8 cellular contexts compared by ENCODE assay signal in genomic region chr1:27153927-27154358, GRCh38. TPM values are rescaled to one million over a fixed set of nuclear protein-coding genes. Genes with fewer than 3 reads are reported as not detected.
DNase-seq lines count a peak whose midpoint lies in the region; ATAC-seq and TF ChIP-seq lines count a peak whose summit lies in the region.

No MANE protein-coding gene starts in this region.

- H3K27me3 Mint-ChIP-seq in IgD-negative memory B cell (no peaks in the 10 kb centered on the region), chondrocyte (ENCODE audit: low read depth) (no peaks in the 10 kb centered on the region), naive B cell (no peaks in the 10 kb centered on the region)

- H3K4me1 Mint-ChIP-seq in IgD-negative memory B cell (peaks cover 36 to 48% (median 38%) of the 10 kb centered on the region in 3 donors), chondrocyte (ENCODE audit: low read depth) (peaks cover 56% of the 10 kb centered on the region), naive B cell (peaks cover 42 to 62% (median 62%) of the 10 kb centered on the region in 3 donors)

- ATAC-seq in naive B cell (ENCODE audit: low read depth in 2 of 2) = no peak

- H3K9me3 Mint-ChIP-seq in IgD-negative memory B cell (no peaks in the 10 kb centered on the region), chondrocyte (ENCODE audit: low read depth) (no peaks in the 10 kb centered on the region), naive B cell (peaks cover 0 to 3% (median 0%) of the 10 kb centered on the region in 7 donors)

- H3K36me3 Mint-ChIP-seq in IgD-negative memory B cell (no peaks in the 10 kb centered on the region), chondrocyte (ENCODE audit: low read depth) (no peaks in the 10 kb centered on the region), naive B cell (no peaks in the 10 kb centered on the region)

- peak overlapping the region; percentile 66 for H3K4me3 ChIP-seq in AG04449 (ENCODE audit: low read depth, low read length)

- TF ChIP-seq CTCF in AG04449 (IDR thresholded peaks at IDR 0.05; ENCODE audit: insufficient read depth, low read length, missing control alignments) = no peak
- no peak for TF ChIP-seq CTCF in chondrocyte (IDR thresholded peaks at IDR 0.05)

- H3K4me3 Mint-ChIP-seq in IgD-negative memory B cell (peak overlapping the region; percentile 84 to 96 (median 90)), chondrocyte (ENCODE audit: unreplicated experiment) (peak overlapping the region; percentile 91), naive B cell (peak overlapping the region; percentile 77 to 94 (median 92))

- POLR2A ChIA-PET in AG04449 (lab: Yijun Ruan, JAX) = interaction anchor here (0.5 to 1.9 kb wide), 13 partner anchors 9 to 677 kb away, joined by 3 to 55 read pairs (median 5); partner anchors contain the start of gene WDTC1

- CTCF ChIA-PET in AG04449 (lab: Yijun Ruan, JAX) = interaction anchor here (0.7 to 8.0 kb wide), 11 partner anchors 8 to 186 kb away, joined by 3 to 68 read pairs (median 5); no protein-coding TSS in a partner anchor

- no peak for DNase-seq in AG04449 (ENCODE audit: low read depth, low spot score)
- no peak for DNase-seq in chondrocyte (ENCODE audit: low spot score)
- DNase-seq in naive B cell = no peak
- no peak for DNase-seq in stimulated activated CD4-positive, alpha-beta T cell treated with anti-CD3 and anti-CD28 coated beads, Interleukin-12 subunit alpha, Interleukin-12 subunit beta, amount 100 ng/mL, for 4 hours
- no peak for DNase-seq in DMS79 (lab: John Stamatoyannopoulos, UW)
- no peak for DNase-seq in NCI-H2227 (lab: John Stamatoyannopoulos, UW; ENCODE audit: unreplicated experiment)
- no peak for DNase-seq in AG08396 (ENCODE audit: low spot score)

- peak overlapping the region in 2 of 3 donors; percentile 90 to 100 for H3K27ac Mint-ChIP-seq in IgD-negative memory B cell
- peak overlapping the region; percentile 96 for H3K27ac Mint-ChIP-seq in chondrocyte (ENCODE audit: unreplicated experiment)
- H3K27ac Mint-ChIP-seq in naive B cell = peak overlapping the region in 5 of 6 donors; percentile 89 to 100 (median 93)

RNA-seq across cellular contexts. Expression of gene SLC9A1, which starts 1.0 kb away (rescaled TPM):
- polyA plus RNA-seq in IgD-negative memory B cell = 8.9 TPM
- 53.9 to 55.4 TPM (median 54.6 TPM) in 3 replicates for total RNA-seq in chondrocyte
- polyA plus RNA-seq in naive B cell (ENCODE audit: low read depth in 6 of 6) = 1 to 10 TPM; 3.1 to 9.3 (median 4.0) TPM
